ENCODE assay signal across 8 cellular contexts in genomic region chrX:118347131-118347530, GRCh38. TPM values are rescaled to one million over a fixed set of nuclear protein-coding genes. Genes with fewer than 3 reads are reported as not detected.
DNase-seq lines count a peak whose midpoint lies in the region; FAIRE-seq and TF ChIP-seq lines count a peak whose summit lies in the region.

No MANE protein-coding gene starts in this region.

- H3K27me3 ChIP-seq in adrenal gland (no peaks in the 10 kb centered on the region), suprapubic skin (no peaks in the 10 kb centered on the region)

- H3K27ac ChIP-seq in adrenal gland (peak overlapping the region in 4 of 5 donors; percentile 79 to 93 (median 88)), suprapubic skin (peak overlapping the region; percentile 92)

- 0 to 37% (median 12%) methylated on average over 11 of the region's 11 CpGs for WGBS in adrenal gland, 4 donors
- WGBS in suprapubic skin = 35% methylated on average over 11 of the region's 11 CpGs

- TF ChIP-seq EP300 in suprapubic skin (IDR thresholded peaks at IDR 0.05) = no peak

- H3K4me3 ChIP-seq in adrenal gland (peak overlapping the region in 3 of 4 donors; percentile 52 to 64 (median 62)), suprapubic skin (peak overlapping the region; percentile 69)

- FAIRE-seq in islet of Langerhans (lab: Jason Lieb, UNC) = peak; percentile 60

- TF ChIP-seq POLR2A in adrenal gland (IDR thresholded peaks at IDR 0.05) (peak in 1 of 2 donors; percentile 44), suprapubic skin (IDR thresholded peaks at IDR 0.05) (no peak)

- DNase-seq in Caki2 (ENCODE audit: low read depth) (peak; percentile 18), KBM-7 (peak; percentile 37), adrenal gland (no peak), suprapubic skin (ENCODE audit: low spot score in 2 of 2) (no peak), D341Med (ENCODE audit: low spot score) (no peak), GM19238 (ENCODE audit: insufficient read length, low spot score) (no peak)
- DNase-seq in stimulated activated CD4-positive, alpha-beta T cell treated with anti-CD3 and anti-CD28 coated beads, Interleukin-4, amount 100 ng/mL, for 24 hours = no peak

- peak in 1 of 6 experiments; percentile 18 for TF ChIP-seq CTCF in adrenal gland (IDR thresholded peaks at IDR 0.05)
- no peak for TF ChIP-seq CTCF in suprapubic skin (IDR thresholded peaks at IDR 0.05)

- in situ Hi-C loops in Caki2 (cut with HindIII; ENCODE audit: low pct_unique_long_range_greater_than_20kb, low sequenced_read_pairs) (no loop called here), KBM-7 (cut with MboI; ENCODE audit: low pct_unique_long_range_greater_than_20kb, low sequenced_read_pairs) (no loop called here)

- no peaks in the 10 kb centered on the region for H3K9me3 ChIP-seq in adrenal gland (replicated peaks in 1 of 3)
- H3K9me3 ChIP-seq in suprapubic skin = no peaks in the 10 kb centered on the region

- H3K36me3 ChIP-seq in adrenal gland (replicated peaks in 1 of 2) (no peaks in the 10 kb centered on the region), suprapubic skin (no peaks in the 10 kb centered on the region)

- intact Hi-C loops in adrenal gland (cut with DNase I) = no loop called here

- H3K4me1 ChIP-seq in adrenal gland (replicated peaks in 1 of 2) (peaks cover 0 to 29% of the 10 kb centered on the region in 2 donors), suprapubic skin (peaks cover 21% of the 10 kb centered on the region)

RNA-seq across cellular contexts. Expression of gene WDR44, which starts 1.2 kb away (rescaled TPM):
- 4.1 and 6.5 TPM in 2 replicates for total RNA-seq in Caki2 (2014; rRNA removed; shearing (Covaris generic); ENCODE audit: low replicate concordance)
- total RNA-seq in adrenal gland (10 to 100 TPM in 7 of 8 donors, 1 to 10 TPM in 1; 10.0 to 25.9 (median 14.0) TPM), suprapubic skin (10 to 100 TPM; 10.5 to 18.3 (median 11.6) TPM)
- 10 to 100 TPM in 1 of 3 donors, 1 to 10 TPM in 2; 2.2 to 16.9 (median 3.5) TPM for polyA plus RNA-seq in adrenal gland

Comparison
In these comparisons a context has a peak if more than half of its experiments do, and no peak if none do; other contexts are left out.
1. DNase-seq: peak in Caki2 (single experiment) and KBM-7 (single experiment); none in adrenal gland (0 of 7), suprapubic skin (0 of 2), D341Med (single experiment), GM19238 (single experiment) and stimulated activated CD4-positive, alpha-beta T cell treated with anti-CD3 and anti-CD28 coated beads, Interleukin-4, amount 100 ng/mL, for 24 hours (single experiment).